16 cellular contexts compared by ENCODE assay signal in genomic region chr19:2038284-2039081, GRCh38. TPM values are rescaled to one million over a fixed set of nuclear protein-coding genes. Genes with fewer than 3 reads are reported as not detected.
DNase-seq lines count a peak whose midpoint lies in the region; ATAC-seq and TF ChIP-seq lines count a peak whose summit lies in the region.
"Had no signal": no experiment of that assay in that cellular context is flagged by ENCODE, and none has a peak within 500 bp of the region (broad histone marks: within the 10 kb centered on the region; RNA-seq: fewer than 3 reads in every experiment).

No MANE protein-coding gene starts in this region.

- POLR2A ChIA-PET in RWPE1 (lab: Yijun Ruan, JAX; ENCODE audit: low non-redundant PET) = no interaction called here

- DNase-seq in RWPE1 (ENCODE audit: low spot score) (no peak), left ventricle myocardium superior (peak; percentile 35), gastrocnemius medialis (peak; percentile 9 to 46), Peyer's patch (no peak), NCI-H1417 treated with DMSO at 0.1 percent for 48 hours (lab: John Stamatoyannopoulos, UW) (no peak), cerebellar cortex (ENCODE audit: low spot score) (no peak), NCI-H2081 treated with DMSO at 0.1 percent for 48 hours (lab: John Stamatoyannopoulos, UW) (no peak)
- DNase-seq: activated CD8-positive, alpha-beta memory T cell treated with anti-CD3 and anti-CD28 coated beads, Interleukin-2, amount 10 ng/mL, durations not matched to agents 7 days and 5 days; DMS79; foreskin keratinocyte; NCI-H1092 treated with DMSO at 0.1 percent for 48 hours; NCI-H226; occipital lobe had no signal

- in situ Hi-C loops in GM18951 (cut with MboI; ENCODE audit: low sequenced_read_pairs, unreplicated experiment) = no loop called here
- in situ Hi-C loops in gastrocnemius medialis (cut with MboI; ENCODE audit: low sequenced_read_pairs in 4 of 4) = no loop called here

- ATAC-seq in left ventricle myocardium superior (no peak), gastrocnemius medialis (no peak)
- ATAC-seq: activated CD8-positive, alpha-beta memory T cell treated with anti-CD3 and anti-CD28 coated beads, Interleukin-2, amount 10 ng/mL, durations not matched to agents 7 days and 5 days; foreskin keratinocyte had no signal

- H3K27ac ChIP-seq in RWPE1 (peak overlapping the region; percentile 100), gastrocnemius medialis (peak overlapping the region; percentile 96 to 100 (median 100)), Peyer's patch (no peak overlapping the region)
- H3K27ac ChIP-seq: foreskin keratinocyte had no signal

- peaks cover 0 to 6% (median 6%) of the 10 kb centered on the region in 3 donors for H3K9me3 ChIP-seq in gastrocnemius medialis
- peaks cover 0 to 8% (median 3%) of the 10 kb centered on the region in 4 donors for H3K9me3 ChIP-seq in Peyer's patch

- CTCF ChIA-PET in RWPE1 (lab: Yijun Ruan, JAX) = interaction anchor here (0.6 to 1.5 kb wide), 4 partner anchors 18 to 1019 kb away, joined by 3 read pairs; no protein-coding TSS in a partner anchor

- TF ChIP-seq CTCF in RWPE1 (conservative IDR thresholded peaks at IDR 0.05; ENCODE audit: low read depth) = no peak
- TF ChIP-seq CTCF in gastrocnemius medialis (IDR thresholded peaks at IDR 0.05 in 4 of 5, conservative IDR thresholded peaks at IDR 0.05 in 1 of 5) = no peak
- TF ChIP-seq CTCF in Peyer's patch (IDR thresholded peaks at IDR 0.05) = no peak

- H3K27me3 ChIP-seq in gastrocnemius medialis (no peaks in the 10 kb centered on the region), Peyer's patch (no peaks in the 10 kb centered on the region)
- H3K27me3 ChIP-seq: BLaER1 treated with 17β-estradiol and CSF1 and Interleukin-3, amounts not matched to agents 10 nM and 100 nM; foreskin keratinocyte had no signal

- peaks cover 0 to 42% of the 10 kb centered on the region in 2 donors for H3K36me3 ChIP-seq in gastrocnemius medialis
- peaks cover 0 to 52% (median 0%) of the 10 kb centered on the region in 3 donors for H3K36me3 ChIP-seq in Peyer's patch

- H3K4me1 ChIP-seq in gastrocnemius medialis (peaks cover 30 to 33% of the 10 kb centered on the region in 2 donors), Peyer's patch (peaks cover 6 to 45% (median 22%) of the 10 kb centered on the region in 4 donors)

- intact Hi-C loops in left ventricle myocardium superior (cut with micrococcal nuclease) (no loop called here), gastrocnemius medialis (cut with DNase I; ENCODE audit: low total_unique reads) (no loop called here)

- H3K4me3 ChIP-seq in gastrocnemius medialis (no peak overlapping the region), Peyer's patch (no peak overlapping the region)
- H3K4me3 ChIP-seq: BLaER1 treated with 17β-estradiol and CSF1 and Interleukin-3, amounts not matched to agents 10 nM and 100 nM; smooth muscle cell had no signal

- TF ChIP-seq POLR2A in GM18951 (IDR thresholded peaks at IDR 0.05; ENCODE audit: extremely low read depth, insufficient read depth, insufficient read length) (peak; percentile 5), gastrocnemius medialis (IDR thresholded peaks at IDR 0.05) (no peak), Peyer's patch (IDR thresholded peaks at IDR 0.05) (no peak)

RNA-seq across cellular contexts. Expression of gene MKNK2, which starts 12.6 kb away (rescaled TPM):
- total RNA-seq in left ventricle myocardium superior = 272 TPM
- total RNA-seq in gastrocnemius medialis = 1,000 to 10,000 TPM; 1,858 to 2,149 (median 1,965) TPM
- total RNA-seq in Peyer's patch = 100 to 1,000 TPM; 119 to 253 (median 192) TPM

RNA-seq across cellular contexts. Expression of gene BTBD2, which starts 23.0 kb away (rescaled TPM):
- total RNA-seq in left ventricle myocardium superior = 65.6 TPM
- 10 to 100 TPM; 54.6 to 82.9 (median 63.6) TPM for total RNA-seq in gastrocnemius medialis
- total RNA-seq in Peyer's patch = 100 to 1,000 TPM in 1 of 4 donors, 10 to 100 TPM in 3; 57.8 to 114 (median 76.0) TPM

RNA-seq across cellular contexts. Expression of gene MOB3A, which starts 57.6 kb away (rescaled TPM):
- total RNA-seq in left ventricle myocardium superior = 17.5 TPM
- total RNA-seq in gastrocnemius medialis = 10 to 100 TPM; 16.0 to 30.8 (median 22.2) TPM
- total RNA-seq in Peyer's patch = 10 to 100 TPM; 32.6 to 55.3 (median 35.1) TPM

RNA-seq across cellular contexts. Expression of gene IZUMO4, which starts 58.2 kb away (rescaled TPM):
- total RNA-seq in left ventricle myocardium superior (1.9 TPM), gastrocnemius medialis (1 to 10 TPM in 1 of 4 donors, under 1 TPM in 1, not detected in 2; 0.93 to 1.4 TPM), Peyer's patch (1 to 10 TPM; 1.3 to 9.9 (median 3.8) TPM)

Comparison
In these comparisons a context has a peak if more than half of its experiments do, and no peak if none do; other contexts are left out.
1. DNase-seq: peak in left ventricle myocardium superior (single experiment) and gastrocnemius medialis (2 of 2); none in RWPE1 (single experiment), Peyer's patch (0 of 3), NCI-H1417 treated with DMSO at 0.1 percent for 48 hours (single experiment), cerebellar cortex (single experiment) and NCI-H2081 treated with DMSO at 0.1 percent for 48 hours (single experiment).
2. H3K27ac ChIP-seq: peak in RWPE1 (single experiment) and gastrocnemius medialis (4 of 4); none in Peyer's patch (0 of 4).